Comparison of ENCODE assay signal across 8 cellular contexts in genomic region chr5:133825631-133826289, GRCh38.
DNase-seq lines count a peak whose midpoint lies in the region; ATAC-seq and TF ChIP-seq lines count a peak whose summit lies in the region.

No MANE protein-coding gene starts in this region.

- ATAC-seq in GM21381 (IDR thresholded peaks at IDR 0.05; ENCODE audit: unreplicated experiment): no peak

- POLR2A ChIA-PET in CD4-positive, alpha-beta memory T cell (lab: Charles Lee; ENCODE audit: partially characterized antibody): no interaction called here

- no peak for TF ChIP-seq CTCF in prostate gland (IDR thresholded peaks at IDR 0.05)
- no peak for TF ChIP-seq CTCF in GM13976 (IDR thresholded peaks at IDR 0.05; ENCODE audit: borderline replicate concordance, control extremely low read depth, extremely low read depth, insufficient read depth, missing control alignments)

- no peak overlapping the region for H3K4me3 ChIP-seq in CD4-positive, alpha-beta memory T cell (ENCODE audit: low read length in 2 of 2)
- no peak overlapping the region for H3K4me3 ChIP-seq in prostate gland

- H3K9me3 ChIP-seq in CD4-positive, alpha-beta memory T cell (ENCODE audit: control insufficient read depth in 1 of 2, low read length in 2 of 2): no peaks in the 10 kb centered on the region
- H3K9me3 ChIP-seq in prostate gland: no peaks in the 10 kb centered on the region

- intact Hi-C loops in CD4-positive, alpha-beta memory T cell (cut with micrococcal nuclease): no loop called here
- intact Hi-C loops in prostate gland (cut with DNase I): no loop called here

- no peaks in the 10 kb centered on the region for H3K27me3 ChIP-seq in CD4-positive, alpha-beta memory T cell (ENCODE audit: insufficient read depth, low read length)
- no peaks in the 10 kb centered on the region for H3K27me3 ChIP-seq in prostate gland (replicated peaks; ENCODE audit: insufficient read depth)

- peak overlapping the region in 3 of 7 donors; percentile 7 to 57 (median 20) for H3K27ac Mint-ChIP-seq in CD4-positive, alpha-beta memory T cell

- in situ Hi-C loops in GM13976 (cut with MboI; ENCODE audit: low sequenced_read_pairs, unreplicated experiment): no loop called here

- peaks cover 26% of the 10 kb centered on the region for H3K4me1 ChIP-seq in CD4-positive, alpha-beta memory T cell (ENCODE audit: insufficient read depth, low read length)
- H3K4me1 ChIP-seq in prostate gland (replicated peaks): no peaks in the 10 kb centered on the region

- CTCF ChIA-PET in CD4-positive, alpha-beta memory T cell (lab: Charles Lee; ENCODE audit: partially characterized antibody): no interaction called here

- no peaks in the 10 kb centered on the region for H3K36me3 Mint-ChIP-seq in CD4-positive, alpha-beta memory T cell

- no peaks in the 10 kb centered on the region for H3K9me3 Mint-ChIP-seq in CD4-positive, alpha-beta memory T cell

- H3K27me3 Mint-ChIP-seq in CD4-positive, alpha-beta memory T cell: peaks cover 5 to 7% of the 10 kb centered on the region in 2 donors

- no peaks in the 10 kb centered on the region for H3K36me3 ChIP-seq in CD4-positive, alpha-beta memory T cell (ENCODE audit: insufficient read depth, low read length)
- no peaks in the 10 kb centered on the region for H3K36me3 ChIP-seq in prostate gland

- H3K27ac ChIP-seq in CD4-positive, alpha-beta memory T cell (ENCODE audit: low read depth, low read length): no peak overlapping the region
- H3K27ac ChIP-seq in prostate gland: no peak overlapping the region

- H3K4me1 Mint-ChIP-seq in CD4-positive, alpha-beta memory T cell: peaks cover 5 to 31% (median 21%) of the 10 kb centered on the region in 4 donors

- peak; percentile 39 for TF ChIP-seq POLR2A in GM19193 (IDR thresholded peaks at IDR 0.05; ENCODE audit: extremely low read depth, insufficient read depth, insufficient read length)
- no peak for TF ChIP-seq POLR2A in prostate gland (IDR thresholded peaks at IDR 0.05)

- DNase-seq in CD4-positive, alpha-beta memory T cell: peak in 4 of 5 donors; percentile 3 to 11 (median 8)
- DNase-seq in NCI-H187 (lab: John Stamatoyannopoulos, UW) (peak; percentile 67 to 86), germinal center (ENCODE audit: low spot score) (peak; percentile 32), iPS-NIHi7 (ENCODE audit: extremely low spot score) (no peak), prostate gland (ENCODE audit: low spot score) (no peak), GM13976 (ENCODE audit: low spot score) (no peak)

- peak overlapping the region in 3 of 8 donors; percentile 8 to 32 (median 15) for H3K4me3 Mint-ChIP-seq in CD4-positive, alpha-beta memory T cell

- 70% methylated on average over 15 of the region's 15 CpGs for WGBS in prostate gland

Comparison
In these comparisons a context has a peak if more than half of its experiments do, and no peak if none do; other contexts are left out.
1. DNase-seq: peak in CD4-positive, alpha-beta memory T cell (4 of 5), NCI-H187 (2 of 2) and germinal center (single experiment); none in iPS-NIHi7 (single experiment), prostate gland (single experiment) and GM13976 (single experiment).